In genomic region chr21:39185157-39185556, GRCh38 we compare ENCODE assay signal across 20 cellular contexts. TPM values are rescaled to one million over a fixed set of nuclear protein-coding genes. Genes with fewer than 3 reads are reported as not detected.
DNase-seq lines count a peak whose midpoint lies in the region; ATAC-seq, FAIRE-seq and TF ChIP-seq lines count a peak whose summit lies in the region.
"Had no signal": no experiment of that assay in that cellular context is flagged by ENCODE, and none has a peak within 500 bp of the region (broad histone marks: within the 10 kb centered on the region; RNA-seq: fewer than 3 reads in every experiment).

No MANE protein-coding gene starts in this region.

- peaks cover 45% of the 10 kb centered on the region for H3K4me1 Mint-ChIP-seq in activated CD4-positive, alpha-beta T cell treated with anti-CD3 and anti-CD28 coated beads, Interleukin-2, amount 10 ng/mL, durations not matched to agents 7 days and 5 days
- H3K4me1 Mint-ChIP-seq in astrocyte (ENCODE audit: low read depth, unreplicated experiment) (peaks cover 38% of the 10 kb centered on the region), nephron progenitor cell (peaks cover 63% of the 10 kb centered on the region)

- peaks cover 26% of the 10 kb centered on the region for H3K79me2 ChIP-seq in KMS-11 (ENCODE audit: insufficient read depth, low read depth)
- peaks cover 31% of the 10 kb centered on the region for H3K79me2 ChIP-seq in astrocyte (ENCODE audit: insufficient read depth, low read length)

- H3K4me3 ChIP-seq in KMS-11 (IDR thresholded peaks at IDR 0.05; ENCODE audit: insufficient read depth, low read depth, low read length) (no peak overlapping the region), astrocyte (ENCODE audit: insufficient read depth, low read depth, low read length) (no peak overlapping the region), mucosa of descending colon (no peak overlapping the region)

- no peaks in the 10 kb centered on the region for H4K20me1 ChIP-seq in KMS-11 (ENCODE audit: insufficient read depth)
- H4K20me1 ChIP-seq in astrocyte (ENCODE audit: insufficient read depth, low read length) = peaks cover 16% of the 10 kb centered on the region

- H3K27me3 Mint-ChIP-seq in activated CD4-positive, alpha-beta T cell treated with anti-CD3 and anti-CD28 coated beads, Interleukin-2, amount 10 ng/mL, durations not matched to agents 7 days and 5 days = no peaks in the 10 kb centered on the region
- H3K27me3 Mint-ChIP-seq in astrocyte (ENCODE audit: low read depth, unreplicated experiment) (no peaks in the 10 kb centered on the region), nephron progenitor cell (ENCODE audit: low read depth, poor library complexity) (no peaks in the 10 kb centered on the region)

- no peak overlapping the region for H2AFZ ChIP-seq in KMS-11 (ENCODE audit: low read depth)
- H2AFZ ChIP-seq in astrocyte (ENCODE audit: low read depth, low read length) = no peak overlapping the region
- H2AFZ ChIP-seq: PC-9 had no signal

- TF ChIP-seq CTCF in KMS-11 (conservative IDR thresholded peaks at IDR 0.05; ENCODE audit: low read depth, low read length) = no peak
- TF ChIP-seq CTCF in astrocyte (IDR thresholded peaks at IDR 0.05; ENCODE audit: insufficient read depth, low read depth, low read length) = no peak
- no peak for TF ChIP-seq CTCF in nephron progenitor cell (IDR thresholded peaks at IDR 0.05)
- TF ChIP-seq CTCF in mucosa of descending colon (IDR thresholded peaks at IDR 0.05) = no peak

- no peak overlapping the region for H3K27ac ChIP-seq in KMS-11
- H3K27ac ChIP-seq in astrocyte (ENCODE audit: low read depth, low read length) = no peak overlapping the region
- H3K27ac ChIP-seq: PC-9, WERI-Rb-1 had no signal

- peak overlapping the region; percentile 98 for H3K4me3 Mint-ChIP-seq in activated CD4-positive, alpha-beta T cell treated with anti-CD3 and anti-CD28 coated beads, Interleukin-2, amount 10 ng/mL, durations not matched to agents 7 days and 5 days
- H3K4me3 Mint-ChIP-seq in astrocyte (ENCODE audit: unreplicated experiment) (peak overlapping the region; percentile 97), nephron progenitor cell (peak overlapping the region; percentile 92)

- H3K36me3 ChIP-seq in KMS-11 (ENCODE audit: insufficient read depth) (no peaks in the 10 kb centered on the region), astrocyte (ENCODE audit: insufficient read depth, low read length) (peaks cover 4% of the 10 kb centered on the region), mucosa of descending colon (ENCODE audit: low read depth) (no peaks in the 10 kb centered on the region)

- no peaks in the 10 kb centered on the region for H3K9me3 Mint-ChIP-seq in activated CD4-positive, alpha-beta T cell treated with anti-CD3 and anti-CD28 coated beads, Interleukin-2, amount 10 ng/mL, durations not matched to agents 7 days and 5 days
- no peaks in the 10 kb centered on the region for H3K9me3 Mint-ChIP-seq in astrocyte (ENCODE audit: unreplicated experiment)
- no peaks in the 10 kb centered on the region for H3K9me3 Mint-ChIP-seq in nephron progenitor cell
- H3K9me3 Mint-ChIP-seq: activated naive CD4-positive, alpha-beta T cell treated with anti-CD3 and anti-CD28 coated beads, Interleukin-2, amount 50 U/mL, for 72 hours had no signal

- CTCF ChIA-PET in activated CD4-positive, alpha-beta T cell treated with anti-CD3 and anti-CD28 coated beads, Interleukin-2, amount 10 ng/mL, durations not matched to agents 7 days and 5 days (lab: Charles Lee) = interaction anchor here (2.2 kb wide), 1 partner anchor 256 kb away, joined by 5 read pairs; no protein-coding TSS in a partner anchor

- H3K9ac ChIP-seq in KMS-11 = no peak overlapping the region
- H3K9ac ChIP-seq in astrocyte (ENCODE audit: low read length) = no peak overlapping the region

- POLR2A ChIA-PET in activated CD4-positive, alpha-beta T cell treated with anti-CD3 and anti-CD28 coated beads, Interleukin-2, amount 10 ng/mL, durations not matched to agents 7 days and 5 days (lab: Charles Lee) = no interaction called here

- intact Hi-C loops in mucosa of descending colon (cut with DNase I, micrococcal nuclease) = no loop called here

- H3K4me2 ChIP-seq in KMS-11 (peak overlapping the region; percentile 58), astrocyte (ENCODE audit: low read length) (peak overlapping the region; percentile 90)

- H3K27me3 ChIP-seq in KMS-11 (ENCODE audit: insufficient read depth, low read depth) = no peaks in the 10 kb centered on the region
- H3K27me3 ChIP-seq in astrocyte (ENCODE audit: insufficient read depth, low read length) = no peaks in the 10 kb centered on the region
- H3K27me3 ChIP-seq: stomach had no signal

- H3K9me3 ChIP-seq in astrocyte (ENCODE audit: insufficient read depth, low read depth, low read length) = no peaks in the 10 kb centered on the region
- no peaks in the 10 kb centered on the region for H3K9me3 ChIP-seq in mucosa of descending colon
- H3K9me3 ChIP-seq: stomach had no signal

- H3K4me1 ChIP-seq in KMS-11 (ENCODE audit: low read depth, poor library complexity, severe bottlenecking) (peaks cover 41% of the 10 kb centered on the region), astrocyte (ENCODE audit: insufficient read depth, low read length) (peaks cover 19% of the 10 kb centered on the region), mucosa of descending colon (ENCODE audit: low read depth) (peaks cover 17% of the 10 kb centered on the region)

- no peak for ATAC-seq in mucosa of descending colon
- ATAC-seq: activated naive CD4-positive, alpha-beta T cell treated with anti-CD3 and anti-CD28 coated beads, Interleukin-2, amount 50 U/mL, for 72 hours; left colon had no signal

- no peak for FAIRE-seq in astrocyte (lab: Jason Lieb, UNC)
- FAIRE-seq: GM18507, urothelium cell line had no signal

- no peak overlapping the region for H3K27ac Mint-ChIP-seq in activated CD4-positive, alpha-beta T cell treated with anti-CD3 and anti-CD28 coated beads, Interleukin-2, amount 10 ng/mL, durations not matched to agents 7 days and 5 days
- H3K27ac Mint-ChIP-seq in astrocyte (ENCODE audit: unreplicated experiment) (no peak overlapping the region), nephron progenitor cell (no peak overlapping the region)

- peaks cover 18% of the 10 kb centered on the region for H3K36me3 Mint-ChIP-seq in activated CD4-positive, alpha-beta T cell treated with anti-CD3 and anti-CD28 coated beads, Interleukin-2, amount 10 ng/mL, durations not matched to agents 7 days and 5 days (ENCODE audit: low read depth)
- peaks cover 2% of the 10 kb centered on the region for H3K36me3 Mint-ChIP-seq in astrocyte (ENCODE audit: low read depth, unreplicated experiment)
- peaks cover 8% of the 10 kb centered on the region for H3K36me3 Mint-ChIP-seq in nephron progenitor cell (ENCODE audit: low read depth)

- no peak for DNase-seq in activated CD4-positive, alpha-beta T cell treated with anti-CD3 and anti-CD28 coated beads, Interleukin-2, amount 10 ng/mL, durations not matched to agents 7 days and 5 days
- no peak for DNase-seq in activated CD4-positive, alpha-beta T cell treated with anti-CD3 and anti-CD28 coated beads, Interleukin-2, amount 50 U/mL, for 4 hours
- DNase-seq in astrocyte (ENCODE audit: low read depth) (no peak), nephron progenitor cell (no peak), mucosa of descending colon (no peak), amygdala (lab: John Stamatoyannopoulos, UW) (no peak)
- no peak for DNase-seq in activated effector memory CD4-positive, alpha-beta T cell treated with anti-CD3 and anti-CD28 coated beads, Interleukin-2, amount 50 U/mL, for 16 hours
- DNase-seq: Calu3; caudate nucleus; effector memory CD4-positive, alpha-beta T cell; left colon; NCI-H1436 treated with DMSO at 0.1 percent for 48 hours; NCI-H345; PC-9; stomach; WERI-Rb-1 had no signal

RNA-seq across cellular contexts. Expression of gene PSMG1, which starts 1.9 kb away (rescaled TPM):
- total RNA-seq in activated CD4-positive, alpha-beta T cell treated with anti-CD3 and anti-CD28 coated beads, Interleukin-2, amount 10 ng/mL, durations not matched to agents 7 days and 5 days = 10 to 100 TPM; 66.8 to 84.3 TPM
- total RNA-seq in astrocyte (58.8 and 61.9 TPM in 2 replicates), mucosa of descending colon (10 to 100 TPM; 24.3 to 48.1 (median 36.2) TPM)
